ENCODE assay signal across 17 cellular contexts in genomic region chr12:45186762-45187161, GRCh38. TPM values are rescaled to one million over a fixed set of nuclear protein-coding genes. Genes with fewer than 3 reads are reported as not detected.
A peak's percentile ranks its signal among the peaks of the same experiment; 100 is the strongest.
DNase-seq lines count a peak whose midpoint lies in the region; ATAC-seq and TF ChIP-seq lines count a peak whose summit lies in the region.
"Had no signal": no experiment of that assay in that cellular context is flagged by ENCODE, and none has a peak within 500 bp of the region (broad histone marks: within the 10 kb centered on the region; RNA-seq: fewer than 3 reads in every experiment).

No MANE protein-coding gene starts in this region.

- H3K27ac Mint-ChIP-seq in T-helper 17 cell = peak overlapping the region; percentile 22
- no peak overlapping the region for H3K27ac Mint-ChIP-seq in activated naive CD4-positive, alpha-beta T cell treated with anti-CD3 and anti-CD28 coated beads for 36 hours
- H3K27ac Mint-ChIP-seq: CD4-positive, alpha-beta memory T cell; HFFc6 had no signal

- no peak overlapping the region for H3K4me3 Mint-ChIP-seq in T-helper 17 cell
- no peak overlapping the region for H3K4me3 Mint-ChIP-seq in activated naive CD4-positive, alpha-beta T cell treated with anti-CD3 and anti-CD28 coated beads for 36 hours
- H3K4me3 Mint-ChIP-seq: CD4-positive, alpha-beta memory T cell; HFFc6 had no signal

- H3K4me1 ChIP-seq in cardiac muscle cell (ENCODE audit: low read depth) = peaks cover 8% of the 10 kb centered on the region
- H3K4me1 ChIP-seq: HAP-1 had no signal

- H3K9me3 ChIP-seq in cardiac muscle cell (ENCODE audit: low read depth) (no peaks in the 10 kb centered on the region), T-helper 17 cell (ENCODE audit: control insufficient read depth, low read length, poor library complexity, severe bottlenecking) (no peaks in the 10 kb centered on the region)
- H3K9me3 ChIP-seq: HAP-1 had no signal

- DNase-seq in cardiac muscle cell (ENCODE audit: low read depth in 1 of 2, low spot score in 1 of 2) = no peak
- DNase-seq in cardiac septum (ENCODE audit: low spot score) = no peak
- peak; percentile 58 for DNase-seq in MV-4-11 (lab: John Stamatoyannopoulos, UW)
- DNase-seq in T-helper 17 cell = no peak
- DNase-seq in activated naive CD4-positive, alpha-beta T cell treated with anti-CD3 and anti-CD28 coated beads for 36 hours = no peak
- no peak for DNase-seq in T-helper 1 cell
- no peak for DNase-seq in stimulated activated naive CD4-positive, alpha-beta T cell (lab: John Stamatoyannopoulos, UW)
- DNase-seq: C1 segment of cervical spinal cord; Calu3; CD4-positive, alpha-beta memory T cell; COR-L47; DMS53; DMS79 treated with DMSO at 0.1 percent for 48 hours; GF-D8; GOT3; HFFc6 had no signal

- no peak overlapping the region for H3K4me3 ChIP-seq in cardiac muscle cell
- H3K4me3 ChIP-seq: HAP-1 had no signal

- H3K27me3 ChIP-seq in cardiac muscle cell = no peaks in the 10 kb centered on the region

- intact Hi-C loops in cardiac septum (cut with DNase I) = no loop called here
- intact Hi-C loops in activated naive CD4-positive, alpha-beta T cell treated with anti-CD3 and anti-CD28 coated beads for 36 hours (cut with micrococcal nuclease) = no loop called here

- H3K4me1 Mint-ChIP-seq in T-helper 17 cell = peaks cover 9% of the 10 kb centered on the region
- H3K4me1 Mint-ChIP-seq in activated naive CD4-positive, alpha-beta T cell treated with anti-CD3 and anti-CD28 coated beads for 36 hours (ENCODE audit: low read depth) = peaks cover 7% of the 10 kb centered on the region

- no peaks in the 10 kb centered on the region for H3K27me3 Mint-ChIP-seq in T-helper 17 cell
- no peaks in the 10 kb centered on the region for H3K27me3 Mint-ChIP-seq in activated naive CD4-positive, alpha-beta T cell treated with anti-CD3 and anti-CD28 coated beads for 36 hours (ENCODE audit: low read depth)
- H3K27me3 Mint-ChIP-seq: CD4-positive, alpha-beta memory T cell had no signal

- H3K36me3 Mint-ChIP-seq in T-helper 17 cell (ENCODE audit: low read depth) = peaks cover 14% of the 10 kb centered on the region
- peaks cover 2% of the 10 kb centered on the region for H3K36me3 Mint-ChIP-seq in activated naive CD4-positive, alpha-beta T cell treated with anti-CD3 and anti-CD28 coated beads for 36 hours (ENCODE audit: low read depth)

- TF ChIP-seq CTCF in cardiac muscle cell (IDR thresholded peaks at IDR 0.05; ENCODE audit: low read depth, low read length) = no peak

- CTCF ChIA-PET in activated naive CD4-positive, alpha-beta T cell treated with anti-CD3 and anti-CD28 coated beads for 36 hours (lab: Charles Lee) = interaction anchor here (0.6 to 1.2 kb wide), 4 partner anchors 30 to 225 kb away, joined by 3 read pairs; no protein-coding TSS in a partner anchor

- no peak for ATAC-seq in T-helper 17 cell

- H3K27ac ChIP-seq in cardiac muscle cell = peak overlapping the region; percentile 42

- no peaks in the 10 kb centered on the region for H3K9me3 Mint-ChIP-seq in activated naive CD4-positive, alpha-beta T cell treated with anti-CD3 and anti-CD28 coated beads for 36 hours
- H3K9me3 Mint-ChIP-seq: CD4-positive, alpha-beta memory T cell; HFFc6 had no signal

- no peaks in the 10 kb centered on the region for H3K36me3 ChIP-seq in cardiac muscle cell
- H3K36me3 ChIP-seq: HAP-1 had no signal

RNA-seq across cellular contexts. Expression of gene ANO6, which starts 29.1 kb away (rescaled TPM):
- 34.8 and 50.8 TPM in 2 replicates for total RNA-seq in cardiac muscle cell
- polyA plus RNA-seq in cardiac muscle cell = 36.0 and 53.1 TPM in 2 replicates
- total RNA-seq in cardiac septum = 49.0 TPM
- total RNA-seq in T-helper 17 cell = 10 to 100 TPM; 32.2 to 69.5 TPM
- total RNA-seq in activated naive CD4-positive, alpha-beta T cell treated with anti-CD3 and anti-CD28 coated beads for 36 hours = 10 to 100 TPM; 12.9 to 14.6 TPM
